In the genomic region with DNA sequence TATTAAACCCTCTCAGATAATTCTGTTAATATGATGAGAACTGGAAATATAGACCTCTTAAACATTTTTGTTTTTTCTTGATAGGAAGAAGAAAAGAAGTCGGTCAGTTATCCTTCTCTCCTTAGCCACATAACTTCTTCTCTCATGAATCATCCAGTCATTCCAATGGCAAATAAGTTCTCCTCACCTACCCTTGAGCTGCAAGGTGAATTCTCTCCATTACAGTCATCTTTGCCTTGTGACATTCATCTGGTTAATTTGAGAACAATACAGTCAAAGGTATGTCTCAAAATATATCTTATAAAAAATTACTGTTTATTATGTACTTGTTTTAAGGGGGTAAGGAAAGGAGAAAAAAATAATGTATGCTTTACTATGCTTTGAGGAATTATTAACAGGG, we compare ENCODE assay signal across 15 cellular contexts.
A peak's percentile ranks its signal among the peaks of the same experiment; 100 is the strongest.
DNase-seq lines count a peak whose midpoint lies in the region; ATAC-seq, FAIRE-seq and TF ChIP-seq lines count a peak whose summit lies in the region.
"Had no signal": no experiment of that assay in that cellular context is flagged by ENCODE, and none has a peak within 500 bp of the region (broad histone marks: within the 10 kb centered on the region; RNA-seq: fewer than 3 reads in every experiment).

No MANE protein-coding gene starts in this region.

- H3K36me3 ChIP-seq in CD8-positive, alpha-beta T cell (ENCODE audit: insufficient read depth, low read length), result no peaks in the 10 kb centered on the region
- H3K36me3 ChIP-seq in bronchial epithelial cell (ENCODE audit: control insufficient read depth, insufficient read depth, low read length), result peaks cover 3% of the 10 kb centered on the region

- ATAC-seq in CD8-positive, alpha-beta T cell, result no peak
- ATAC-seq in naive thymus-derived CD8-positive, alpha-beta T cell, result no peak
- no peak for ATAC-seq in natural killer cell treated with Interleukin-12 subunit alpha and Interleukin-12 subunit beta and Interleukin-15 and Interleukin-18, amount 100 ng/mL, for 72 hours

- CTCF ChIA-PET in CD8-positive, alpha-beta T cell (lab: Charles Lee), result no interaction called here
- CTCF ChIA-PET in activated CD4-positive, alpha-beta T cell treated with anti-CD3 and anti-CD28 coated beads, Interleukin-2, amount 10 ng/mL, durations not matched to agents 7 days and 5 days (lab: Charles Lee), result no interaction called here

- H3K4me3 Mint-ChIP-seq in CD8-positive, alpha-beta T cell, result no peak overlapping the region
- H3K4me3 Mint-ChIP-seq in naive thymus-derived CD8-positive, alpha-beta T cell, result no peak overlapping the region
- no peak overlapping the region for H3K4me3 Mint-ChIP-seq in activated CD4-positive, alpha-beta T cell treated with anti-CD3 and anti-CD28 coated beads, Interleukin-2, amount 10 ng/mL, durations not matched to agents 7 days and 5 days
- no peak overlapping the region for H3K4me3 Mint-ChIP-seq in natural killer cell treated with Interleukin-12 subunit alpha and Interleukin-12 subunit beta and Interleukin-15 and Interleukin-18, amount 100 ng/mL, for 72 hours
- H3K4me3 Mint-ChIP-seq: IgD-negative memory B cell had no signal

- H3K36me3 Mint-ChIP-seq in CD8-positive, alpha-beta T cell, result peaks cover 42% of the 10 kb centered on the region
- H3K36me3 Mint-ChIP-seq in naive thymus-derived CD8-positive, alpha-beta T cell, result peaks cover 15 to 26% (median 23%) of the 10 kb centered on the region in 3 donors
- peaks cover 73% of the 10 kb centered on the region for H3K36me3 Mint-ChIP-seq in activated CD4-positive, alpha-beta T cell treated with anti-CD3 and anti-CD28 coated beads, Interleukin-2, amount 10 ng/mL, durations not matched to agents 7 days and 5 days (ENCODE audit: low read depth)
- H3K36me3 Mint-ChIP-seq in natural killer cell treated with Interleukin-12 subunit alpha and Interleukin-12 subunit beta and Interleukin-15 and Interleukin-18, amount 100 ng/mL, for 72 hours, result peaks cover 19% of the 10 kb centered on the region

- no peak for TF ChIP-seq CTCF in CD8-positive, alpha-beta T cell (IDR thresholded peaks at IDR 0.05)
- TF ChIP-seq CTCF in bronchial epithelial cell (IDR thresholded peaks at IDR 0.05; ENCODE audit: insufficient read depth, low read length, severe bottlenecking), result no peak

- H3K9me3 Mint-ChIP-seq in CD8-positive, alpha-beta T cell, result no peaks in the 10 kb centered on the region
- no peaks in the 10 kb centered on the region for H3K9me3 Mint-ChIP-seq in naive thymus-derived CD8-positive, alpha-beta T cell
- no peaks in the 10 kb centered on the region for H3K9me3 Mint-ChIP-seq in activated CD4-positive, alpha-beta T cell treated with anti-CD3 and anti-CD28 coated beads, Interleukin-2, amount 10 ng/mL, durations not matched to agents 7 days and 5 days
- H3K9me3 Mint-ChIP-seq in natural killer cell treated with Interleukin-12 subunit alpha and Interleukin-12 subunit beta and Interleukin-15 and Interleukin-18, amount 100 ng/mL, for 72 hours, result no peaks in the 10 kb centered on the region
- H3K9me3 Mint-ChIP-seq: CD8-positive, alpha-beta memory T cell had no signal

- no peaks in the 10 kb centered on the region for H3K27me3 Mint-ChIP-seq in CD8-positive, alpha-beta T cell (ENCODE audit: low read depth)
- no peaks in the 10 kb centered on the region for H3K27me3 Mint-ChIP-seq in naive thymus-derived CD8-positive, alpha-beta T cell
- H3K27me3 Mint-ChIP-seq in activated CD4-positive, alpha-beta T cell treated with anti-CD3 and anti-CD28 coated beads, Interleukin-2, amount 10 ng/mL, durations not matched to agents 7 days and 5 days, result no peaks in the 10 kb centered on the region
- H3K27me3 Mint-ChIP-seq in natural killer cell treated with Interleukin-12 subunit alpha and Interleukin-12 subunit beta and Interleukin-15 and Interleukin-18, amount 100 ng/mL, for 72 hours, result no peaks in the 10 kb centered on the region
- H3K27me3 Mint-ChIP-seq: CD8-positive, alpha-beta memory T cell; IgD-negative memory B cell had no signal

- H3K4me3 ChIP-seq in CD8-positive, alpha-beta T cell (ENCODE audit: low read depth, low read length), result no peak overlapping the region
- H3K4me3 ChIP-seq in bronchial epithelial cell (ENCODE audit: low read depth, low read length), result no peak overlapping the region

- intact Hi-C loops in CD8-positive, alpha-beta T cell (cut with DNase I, micrococcal nuclease), result loop anchor here (5.0 kb wide), 3 partner anchors 67 to 197 kb away; no protein-coding TSS in a partner anchor

- FAIRE-seq in bronchial epithelial cell (lab: Jason Lieb, UNC), result no peak
- FAIRE-seq: H54 had no signal

- peaks cover 87% of the 10 kb centered on the region for H3K4me1 Mint-ChIP-seq in CD8-positive, alpha-beta T cell (ENCODE audit: low read depth)
- peaks cover 33 to 81% (median 77%) of the 10 kb centered on the region in 4 donors for H3K4me1 Mint-ChIP-seq in naive thymus-derived CD8-positive, alpha-beta T cell
- H3K4me1 Mint-ChIP-seq in activated CD4-positive, alpha-beta T cell treated with anti-CD3 and anti-CD28 coated beads, Interleukin-2, amount 10 ng/mL, durations not matched to agents 7 days and 5 days, result peaks cover 38% of the 10 kb centered on the region
- H3K4me1 Mint-ChIP-seq in natural killer cell treated with Interleukin-12 subunit alpha and Interleukin-12 subunit beta and Interleukin-15 and Interleukin-18, amount 100 ng/mL, for 72 hours (ENCODE audit: low read depth in 2 of 2), result peaks cover 46 to 49% of the 10 kb centered on the region in 2 donors

- POLR2A ChIA-PET in CD8-positive, alpha-beta T cell (lab: Charles Lee), result no interaction called here
- POLR2A ChIA-PET in naive thymus-derived CD8-positive, alpha-beta T cell (lab: Charles Lee), result no interaction called here
- POLR2A ChIA-PET in activated CD4-positive, alpha-beta T cell treated with anti-CD3 and anti-CD28 coated beads, Interleukin-2, amount 10 ng/mL, durations not matched to agents 7 days and 5 days (lab: Charles Lee), result no interaction called here

- no peak overlapping the region for H3K27ac ChIP-seq in CD8-positive, alpha-beta T cell (ENCODE audit: low read depth, low read length)

- peaks cover 82% of the 10 kb centered on the region for H3K4me1 ChIP-seq in CD8-positive, alpha-beta T cell (ENCODE audit: insufficient read depth, low read length)

- no peaks in the 10 kb centered on the region for H3K27me3 ChIP-seq in CD8-positive, alpha-beta T cell (ENCODE audit: insufficient read depth, low read length)
- no peaks in the 10 kb centered on the region for H3K27me3 ChIP-seq in bronchial epithelial cell (ENCODE audit: control insufficient read depth, insufficient read depth, low read length)

- no peak for DNase-seq in CD8-positive, alpha-beta T cell
- peak; percentile 40 for DNase-seq in NCI-H226
- peak; percentile 20 for DNase-seq in bronchial epithelial cell (ENCODE audit: low read depth)
- DNase-seq in naive thymus-derived CD8-positive, alpha-beta T cell, result no peak
- no peak for DNase-seq in activated CD4-positive, alpha-beta T cell treated with anti-CD3 and anti-CD28 coated beads, Interleukin-2, amount 10 ng/mL, durations not matched to agents 7 days and 5 days
- DNase-seq in natural killer cell treated with Interleukin-12 subunit alpha and Interleukin-12 subunit beta and Interleukin-15 and Interleukin-18, amount 100 ng/mL, for 72 hours (ENCODE audit: low spot score), result no peak
- no peak for DNase-seq in NCI-H2196 treated with DMSO at 0.1 percent for 48 hours (lab: John Stamatoyannopoulos, UW; ENCODE audit: unreplicated experiment)
- DNase-seq: ACHN; CD8-positive, alpha-beta memory T cell; NCI-H1092; NCI-H345; NCI-H526 treated with DMSO at 0.1 percent for 48 hours; OCI-M1 had no signal

- H3K9me3 ChIP-seq in CD8-positive, alpha-beta T cell (ENCODE audit: low read length), result no peaks in the 10 kb centered on the region

- peak overlapping the region; percentile 92 for H3K27ac Mint-ChIP-seq in CD8-positive, alpha-beta T cell
- H3K27ac Mint-ChIP-seq in naive thymus-derived CD8-positive, alpha-beta T cell, result peak overlapping the region in 8 of 10 donors; percentile 42 to 93 (median 84)
- no peak overlapping the region for H3K27ac Mint-ChIP-seq in activated CD4-positive, alpha-beta T cell treated with anti-CD3 and anti-CD28 coated beads, Interleukin-2, amount 10 ng/mL, durations not matched to agents 7 days and 5 days
- H3K27ac Mint-ChIP-seq in natural killer cell treated with Interleukin-12 subunit alpha and Interleukin-12 subunit beta and Interleukin-15 and Interleukin-18, amount 100 ng/mL, for 72 hours, result peak overlapping the region in 1 of 2 donors; percentile 84
- H3K27ac Mint-ChIP-seq: IgD-negative memory B cell had no signal

Comparison
In these comparisons a context has a peak if more than half of its experiments do, and no peak if none do; other contexts are left out.
1. DNase-seq: peak in NCI-H226 (single experiment) and bronchial epithelial cell (single experiment); none in CD8-positive, alpha-beta T cell (0 of 7), naive thymus-derived CD8-positive, alpha-beta T cell (0 of 10), activated CD4-positive, alpha-beta T cell treated with anti-CD3 and anti-CD28 coated beads, Interleukin-2, amount 10 ng/mL, durations not matched to agents 7 days and 5 days (single experiment), natural killer cell treated with Interleukin-12 subunit alpha and Interleukin-12 subunit beta and Interleukin-15 and Interleukin-18, amount 100 ng/mL, for 72 hours (single experiment) and NCI-H2196 treated with DMSO at 0.1 percent for 48 hours (single experiment).